In genomic region chr1:231194843-231195516, GRCh38 we compare ENCODE assay signal across 1 cellular context.
TF ChIP-seq lines count a peak whose summit lies in the region.

No MANE protein-coding gene starts in this region.

TF ChIP-seq in K562, 482 proteins besides CTCF, POLR2A, EP300 and RAD21 (continued from another document and continues in another):
- TF ChIP-seq JUNB (CRISPR knock-in tag; conservative IDR thresholded peaks at IDR 0.05) (no peak), BMI1 (IDR thresholded peaks at IDR 0.05; ENCODE audit: low read length) (no peak), ZNF41 (CRISPR knock-in tag; conservative IDR thresholded peaks at IDR 0.05) (0 out of 2 replicates have a peak, but pooled peaks have one; percentile 12), IRF9 (tag; IDR thresholded peaks at IDR 0.05) (no peak), HMGN3 (IDR thresholded peaks at IDR 0.05; ENCODE audit: borderline replicate concordance, extremely low read depth, insufficient read length, low read depth, low read length) (no peak), SAFB (IDR thresholded peaks at IDR 0.05; ENCODE audit: borderline replicate concordance, low read depth, low read length) (no peak), ZNF134 (CRISPR knock-in tag; conservative IDR thresholded peaks at IDR 0.05) (no peak), MNT (conservative IDR thresholded peaks at IDR 0.05) (no peak), GABPB2 (CRISPR knock-in tag; conservative IDR thresholded peaks at IDR 0.05) (no peak), ATF1 (CRISPR knock-in tag; IDR thresholded peaks at IDR 0.05) (no peak), ATF1 (tag; IDR thresholded peaks at IDR 0.05) (no peak), PRPF4 (IDR thresholded peaks at IDR 0.05; ENCODE audit: insufficient read depth, low read depth, low read length, poor library complexity, severe bottlenecking) (no peak), HSF4 (CRISPR knock-in tag; IDR thresholded peaks at IDR 0.05; ENCODE audit: borderline replicate concordance) (no peak), ZNF699 (CRISPR knock-in tag; IDR thresholded peaks at IDR 0.05; ENCODE audit: insufficient replicate concordance) (no peak), ARID3A (IDR thresholded peaks at IDR 0.05; ENCODE audit: borderline replicate concordance, low read depth, low read length) (no peak), SUPT5H (IDR thresholded peaks at IDR 0.05) (no peak), PML (IDR thresholded peaks at IDR 0.05; ENCODE audit: low read length) (0 out of 2 replicates have a peak, but pooled peaks have one; percentile 25), PREB (CRISPR knock-in tag; IDR thresholded peaks at IDR 0.05) (no peak), ZNF384 (IDR thresholded peaks at IDR 0.05; ENCODE audit: low read depth, low read length) (no peak), CTBP1 (IDR thresholded peaks at IDR 0.05; ENCODE audit: borderline replicate concordance) (peak; percentile 77), FOXP4 (CRISPR knock-in tag; IDR thresholded peaks at IDR 0.05; ENCODE audit: borderline replicate concordance) (no peak)
- TF ChIP-seq, protein P1, sequence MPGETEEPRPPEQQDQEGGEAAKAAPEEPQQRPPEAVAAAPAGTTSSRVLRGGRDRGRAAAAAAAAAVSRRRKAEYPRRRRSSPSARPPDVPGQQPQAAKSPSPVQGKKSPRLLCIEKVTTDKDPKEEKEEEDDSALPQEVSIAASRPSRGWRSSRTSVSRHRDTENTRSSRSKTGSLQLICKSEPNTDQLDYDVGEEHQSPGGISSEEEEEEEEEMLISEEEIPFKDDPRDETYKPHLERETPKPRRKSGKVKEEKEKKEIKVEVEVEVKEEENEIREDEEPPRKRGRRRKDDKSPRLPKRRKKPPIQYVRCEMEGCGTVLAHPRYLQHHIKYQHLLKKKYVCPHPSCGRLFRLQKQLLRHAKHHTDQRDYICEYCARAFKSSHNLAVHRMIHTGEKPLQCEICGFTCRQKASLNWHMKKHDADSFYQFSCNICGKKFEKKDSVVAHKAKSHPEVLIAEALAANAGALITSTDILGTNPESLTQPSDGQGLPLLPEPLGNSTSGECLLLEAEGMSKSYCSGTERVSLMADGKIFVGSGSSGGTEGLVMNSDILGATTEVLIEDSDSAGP (CRISPR knock-in tag; IDR thresholded peaks at IDR 0.05): no peak
- TF ChIP-seq, protein P2, sequence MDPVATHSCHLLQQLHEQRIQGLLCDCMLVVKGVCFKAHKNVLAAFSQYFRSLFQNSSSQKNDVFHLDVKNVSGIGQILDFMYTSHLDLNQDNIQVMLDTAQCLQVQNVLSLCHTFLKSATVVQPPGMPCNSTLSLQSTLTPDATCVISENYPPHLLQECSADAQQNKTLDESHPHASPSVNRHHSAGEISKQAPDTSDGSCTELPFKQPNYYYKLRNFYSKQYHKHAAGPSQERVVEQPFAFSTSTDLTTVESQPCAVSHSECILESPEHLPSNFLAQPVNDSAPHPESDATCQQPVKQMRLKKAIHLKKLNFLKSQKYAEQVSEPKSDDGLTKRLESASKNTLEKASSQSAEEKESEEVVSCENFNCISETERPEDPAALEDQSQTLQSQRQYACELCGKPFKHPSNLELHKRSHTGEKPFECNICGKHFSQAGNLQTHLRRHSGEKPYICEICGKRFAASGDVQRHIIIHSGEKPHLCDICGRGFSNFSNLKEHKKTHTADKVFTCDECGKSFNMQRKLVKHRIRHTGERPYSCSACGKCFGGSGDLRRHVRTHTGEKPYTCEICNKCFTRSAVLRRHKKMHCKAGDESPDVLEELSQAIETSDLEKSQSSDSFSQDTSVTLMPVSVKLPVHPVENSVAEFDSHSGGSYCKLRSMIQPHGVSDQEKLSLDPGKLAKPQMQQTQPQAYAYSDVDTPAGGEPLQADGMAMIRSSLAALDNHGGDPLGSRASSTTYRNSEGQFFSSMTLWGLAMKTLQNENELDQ (CRISPR knock-in tag; IDR thresholded peaks at IDR 0.05; ENCODE audit: borderline replicate concordance): no peak
- TF ChIP-seq, protein P3, sequence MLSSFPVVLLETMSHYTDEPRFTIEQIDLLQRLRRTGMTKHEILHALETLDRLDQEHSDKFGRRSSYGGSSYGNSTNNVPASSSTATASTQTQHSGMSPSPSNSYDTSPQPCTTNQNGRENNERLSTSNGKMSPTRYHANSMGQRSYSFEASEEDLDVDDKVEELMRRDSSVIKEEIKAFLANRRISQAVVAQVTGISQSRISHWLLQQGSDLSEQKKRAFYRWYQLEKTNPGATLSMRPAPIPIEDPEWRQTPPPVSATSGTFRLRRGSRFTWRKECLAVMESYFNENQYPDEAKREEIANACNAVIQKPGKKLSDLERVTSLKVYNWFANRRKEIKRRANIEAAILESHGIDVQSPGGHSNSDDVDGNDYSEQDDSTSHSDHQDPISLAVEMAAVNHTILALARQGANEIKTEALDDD (IDR thresholded peaks at IDR 0.05): peak; percentile 87
- TF ChIP-seq, protein P4, sequence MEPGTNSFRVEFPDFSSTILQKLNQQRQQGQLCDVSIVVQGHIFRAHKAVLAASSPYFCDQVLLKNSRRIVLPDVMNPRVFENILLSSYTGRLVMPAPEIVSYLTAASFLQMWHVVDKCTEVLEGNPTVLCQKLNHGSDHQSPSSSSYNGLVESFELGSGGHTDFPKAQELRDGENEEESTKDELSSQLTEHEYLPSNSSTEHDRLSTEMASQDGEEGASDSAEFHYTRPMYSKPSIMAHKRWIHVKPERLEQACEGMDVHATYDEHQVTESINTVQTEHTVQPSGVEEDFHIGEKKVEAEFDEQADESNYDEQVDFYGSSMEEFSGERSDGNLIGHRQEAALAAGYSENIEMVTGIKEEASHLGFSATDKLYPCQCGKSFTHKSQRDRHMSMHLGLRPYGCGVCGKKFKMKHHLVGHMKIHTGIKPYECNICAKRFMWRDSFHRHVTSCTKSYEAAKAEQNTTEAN (CRISPR knock-in tag; IDR thresholded peaks at IDR 0.05): no peak
- TF ChIP-seq, protein P5, sequence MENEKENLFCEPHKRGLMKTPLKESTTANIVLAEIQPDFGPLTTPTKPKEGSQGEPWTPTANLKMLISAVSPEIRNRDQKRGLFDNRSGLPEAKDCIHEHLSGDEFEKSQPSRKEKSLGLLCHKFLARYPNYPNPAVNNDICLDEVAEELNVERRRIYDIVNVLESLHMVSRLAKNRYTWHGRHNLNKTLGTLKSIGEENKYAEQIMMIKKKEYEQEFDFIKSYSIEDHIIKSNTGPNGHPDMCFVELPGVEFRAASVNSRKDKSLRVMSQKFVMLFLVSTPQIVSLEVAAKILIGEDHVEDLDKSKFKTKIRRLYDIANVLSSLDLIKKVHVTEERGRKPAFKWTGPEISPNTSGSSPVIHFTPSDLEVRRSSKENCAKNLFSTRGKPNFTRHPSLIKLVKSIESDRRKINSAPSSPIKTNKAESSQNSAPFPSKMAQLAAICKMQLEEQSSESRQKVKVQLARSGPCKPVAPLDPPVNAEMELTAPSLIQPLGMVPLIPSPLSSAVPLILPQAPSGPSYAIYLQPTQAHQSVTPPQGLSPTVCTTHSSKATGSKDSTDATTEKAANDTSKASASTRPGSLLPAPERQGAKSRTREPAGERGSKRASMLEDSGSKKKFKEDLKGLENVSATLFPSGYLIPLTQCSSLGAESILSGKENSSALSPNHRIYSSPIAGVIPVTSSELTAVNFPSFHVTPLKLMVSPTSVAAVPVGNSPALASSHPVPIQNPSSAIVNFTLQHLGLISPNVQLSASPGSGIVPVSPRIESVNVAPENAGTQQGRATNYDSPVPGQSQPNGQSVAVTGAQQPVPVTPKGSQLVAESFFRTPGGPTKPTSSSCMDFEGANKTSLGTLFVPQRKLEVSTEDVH (IDR thresholded peaks at IDR 0.05; ENCODE audit: low read depth, partially characterized antibody): no peak
